30 cellular contexts compared by ENCODE assay signal in genomic region chr6:68693271-68693670, GRCh38. TPM values are rescaled to one million over a fixed set of nuclear protein-coding genes. Genes with fewer than 3 reads are reported as not detected.
"Had no signal": no experiment of that assay in that cellular context is flagged by ENCODE, and none has a peak within 500 bp of the region (broad histone marks: within the 10 kb centered on the region; RNA-seq: fewer than 3 reads in every experiment).

No MANE protein-coding gene starts in this region.

- H3K36me3 ChIP-seq: colonic mucosa, esophagus muscularis mucosa, esophagus squamous epithelium, gastrocnemius medialis, gastroesophageal sphincter, heart left ventricle, heart right ventricle had no signal

- DNase-seq: colonic mucosa; cortex of kidney; dermis blood vessel endothelial cell; dorsolateral prefrontal cortex; effector CD4-positive, alpha-beta T cell; effector CD8-positive, alpha-beta T cell; effector memory CD4-positive, alpha-beta T cell; effector memory CD8-positive, alpha-beta T cell; endodermal cell; erythroblast; esophagus squamous epithelium; foreskin fibroblast; foreskin keratinocyte; foreskin melanocyte; gastrocnemius medialis; glutamatergic neuron; head of caudate nucleus; heart left ventricle; heart right ventricle had no signal

- H3K27me3 ChIP-seq: colonic mucosa, dorsolateral prefrontal cortex, esophagus muscularis mucosa, esophagus squamous epithelium, foreskin keratinocyte, gastrocnemius medialis, gastroesophageal sphincter, heart left ventricle, heart right ventricle, hepatocyte had no signal

- H3K27ac ChIP-seq: colonic mucosa, coronary artery, epithelial cell of prostate, esophagus muscularis mucosa, esophagus squamous epithelium, foreskin keratinocyte, gastrocnemius medialis, gastroesophageal sphincter, heart left ventricle, heart right ventricle, hepatocyte had no signal

- H3K4me3 Mint-ChIP-seq: dendritic cell treated with granulocyte-macrophage colony-stimulating factor and Interleukin-4, amounts not matched to agents 40 ng/mL and 50 ng/mL, for 4 days; effector memory CD8-positive, alpha-beta T cell; endodermal cell had no signal

- FAIRE-seq: endothelial cell of umbilical vein had no signal

- H3K79me2 ChIP-seq: hepatocyte had no signal

- ATAC-seq: effector memory CD8-positive, alpha-beta T cell; esophagus mucosa; foreskin keratinocyte; gastrocnemius medialis; gastroesophageal sphincter; heart left ventricle; heart right ventricle had no signal

- H3K27ac Mint-ChIP-seq: dendritic cell treated with granulocyte-macrophage colony-stimulating factor and Interleukin-4, amounts not matched to agents 40 ng/mL and 50 ng/mL, for 4 days; effector memory CD8-positive, alpha-beta T cell; endodermal cell had no signal

- H3K4me1 ChIP-seq: colonic mucosa, esophagus muscularis mucosa, esophagus squamous epithelium, foreskin keratinocyte, gastrocnemius medialis, gastroesophageal sphincter, heart left ventricle, heart right ventricle had no signal

- H3K9me3 Mint-ChIP-seq: dendritic cell treated with granulocyte-macrophage colony-stimulating factor and Interleukin-4, amounts not matched to agents 40 ng/mL and 50 ng/mL, for 4 days; endodermal cell had no signal

- H3K4me2 ChIP-seq: hepatocyte had no signal

- H3K27me3 Mint-ChIP-seq: dendritic cell treated with granulocyte-macrophage colony-stimulating factor and Interleukin-4, amounts not matched to agents 40 ng/mL and 50 ng/mL, for 4 days; effector memory CD8-positive, alpha-beta T cell had no signal

- H3K4me3 ChIP-seq: colonic mucosa, coronary artery, dorsolateral prefrontal cortex, esophagus muscularis mucosa, esophagus squamous epithelium, gastrocnemius medialis, gastroesophageal sphincter, heart left ventricle, heart right ventricle, hepatocyte had no signal

- H3K9me3 ChIP-seq: colonic mucosa, esophagus muscularis mucosa, esophagus squamous epithelium, gastrocnemius medialis, gastroesophageal sphincter, heart left ventricle, heart right ventricle had no signal

- H2AFZ ChIP-seq: hepatocyte had no signal

RNA-seq across cellular contexts. Expression of gene ADGRB3, which starts 58.2 kb away (rescaled TPM):
- total RNA-seq: dermis blood vessel endothelial cell, dermis microvascular lymphatic vessel endothelial cell, endothelial cell of umbilical vein, foreskin keratinocyte, glomerular endothelial cell had no signal
- polyA plus RNA-seq: endothelial cell of umbilical vein, fibroblast of lung, foreskin keratinocyte had no signal
